ENCODE assay signal across 7 cellular contexts in genomic region chr5:95813035-95813434, GRCh38. TPM values are rescaled to one million over a fixed set of nuclear protein-coding genes. Genes with fewer than 3 reads are reported as not detected.
DNase-seq lines count a peak whose midpoint lies in the region; ATAC-seq, FAIRE-seq and TF ChIP-seq lines count a peak whose summit lies in the region.
"Not testable (repeated sequence)": the region's sequence is repeated elsewhere in the genome, so short reads cannot be mapped to it uniquely, and the experiment has no call there.

No MANE protein-coding gene starts in this region.

- peaks cover 38% of the 10 kb centered on the region for H3K36me3 ChIP-seq in CD4-positive, CD25-positive, alpha-beta regulatory T cell (ENCODE audit: control insufficient read depth, insufficient read depth, low read length)
- H3K36me3 ChIP-seq in endodermal cell (ENCODE audit: control insufficient read depth, insufficient read depth, low read length) (peaks cover 44% of the 10 kb centered on the region), HepG2 (replicated peaks in 1 of 2; ENCODE audit: control insufficient read depth in 1 of 2, insufficient read depth in 2 of 2, low read length in 2 of 2) (peaks cover 16 to 43% of the 10 kb centered on the region in 2 experiments), gastrocnemius medialis (peaks cover 0 to 45% of the 10 kb centered on the region in 2 donors)
- H3K36me3 ChIP-seq in naive thymus-derived CD4-positive, alpha-beta T cell (ENCODE audit: control insufficient read depth in 2 of 3, insufficient read depth in 3 of 3, low read length in 3 of 3), result peaks cover 0 to 39% (median 11%) of the 10 kb centered on the region in 3 experiments

- not testable (repeated sequence) for TF ChIP-seq POLR2A in HepG2 (IDR thresholded peaks at IDR 0.05; ENCODE audit: insufficient read depth in 1 of 2, low read depth in 2 of 2, low read length in 2 of 2); gastrocnemius medialis (IDR thresholded peaks at IDR 0.05)

- not testable (repeated sequence) for H3K27me3 Mint-ChIP-seq in CD4-positive, CD25-positive, alpha-beta regulatory T cell; activated T-helper 17 cell treated with anti-CD3 and anti-CD28 coated beads, Interleukin-2, amount 50 U/mL, for 72 hours; endodermal cell (ENCODE audit: insufficient read depth); naive thymus-derived CD4-positive, alpha-beta T cell

- H3K27ac ChIP-seq in CD4-positive, CD25-positive, alpha-beta regulatory T cell (ENCODE audit: insufficient read depth, low read length, poor library complexity, severe bottlenecking); endodermal cell (ENCODE audit: low read depth, low read length); HepG2 (ENCODE audit: extremely low read length, insufficient read depth, low read length); naive thymus-derived CD4-positive, alpha-beta T cell (ENCODE audit: low read depth, low read length): not testable (repeated sequence)
- peak overlapping the region; percentile 87 to 92 (median 91) for H3K27ac ChIP-seq in gastrocnemius medialis

- H3K4me3 ChIP-seq in CD4-positive, CD25-positive, alpha-beta regulatory T cell (ENCODE audit: low read depth, low read length), result peak overlapping the region; percentile 52
- not testable (repeated sequence) for H3K4me3 ChIP-seq in endodermal cell (ENCODE audit: low read length); HepG2 (replicated peaks in 1 of 3; ENCODE audit: insufficient read depth in 1 of 3, low read depth in 2 of 3, low read length in 3 of 3); naive thymus-derived CD4-positive, alpha-beta T cell (ENCODE audit: low read length); gastrocnemius medialis

- peaks cover 83% of the 10 kb centered on the region for H3K4me1 ChIP-seq in CD4-positive, CD25-positive, alpha-beta regulatory T cell (ENCODE audit: control insufficient read depth, insufficient read depth, low read length, poor library complexity, severe bottlenecking)
- peaks cover 15% of the 10 kb centered on the region for H3K4me1 ChIP-seq in endodermal cell (ENCODE audit: control insufficient read depth, insufficient read depth, low read length)
- peaks cover 62% of the 10 kb centered on the region for H3K4me1 ChIP-seq in HepG2 (ENCODE audit: insufficient read depth, low read length)
- H3K4me1 ChIP-seq in naive thymus-derived CD4-positive, alpha-beta T cell (ENCODE audit: control insufficient read depth in 2 of 2, insufficient read depth in 2 of 2, low read length in 2 of 2), result peaks cover 51 to 79% of the 10 kb centered on the region in 2 donors
- peaks cover 65 to 87% of the 10 kb centered on the region in 2 donors for H3K4me1 ChIP-seq in gastrocnemius medialis

- TF ChIP-seq EP300 in HepG2 (IDR thresholded peaks at IDR 0.05; ENCODE audit: low read depth in 2 of 2, low read length in 2 of 2); HepG2 (CRISPR knock-in tag; IDR thresholded peaks at IDR 0.05; ENCODE audit: borderline replicate concordance): not testable (repeated sequence)

- peak overlapping the region in 3 of 4 donors; percentile 10 to 82 (median 21) for H3K4me3 Mint-ChIP-seq in CD4-positive, CD25-positive, alpha-beta regulatory T cell
- H3K4me3 Mint-ChIP-seq in activated T-helper 17 cell treated with anti-CD3 and anti-CD28 coated beads, Interleukin-2, amount 50 U/mL, for 72 hours; endodermal cell: not testable (repeated sequence)
- peak overlapping the region in 2 of 10 donors; percentile 19 to 77 for H3K4me3 Mint-ChIP-seq in naive thymus-derived CD4-positive, alpha-beta T cell

- not testable (repeated sequence) for H3K27me3 ChIP-seq in CD4-positive, CD25-positive, alpha-beta regulatory T cell (ENCODE audit: control insufficient read depth, insufficient read depth, low read length); endodermal cell (ENCODE audit: control insufficient read depth, insufficient read depth, low read length, poor library complexity, severe bottlenecking); HepG2 (ENCODE audit: control insufficient read depth in 1 of 2, insufficient read depth in 2 of 2, low read length in 2 of 2); naive thymus-derived CD4-positive, alpha-beta T cell (ENCODE audit: control insufficient read depth in 2 of 2, insufficient read depth in 2 of 2, low read length in 2 of 2); gastrocnemius medialis

- CTCF ChIA-PET in HepG2 (lab: Yijun Ruan, JAX; ENCODE audit: low intra/inter-chr PET ratio, low total read pairs), result not testable (repeated sequence)
- CTCF ChIA-PET in naive thymus-derived CD4-positive, alpha-beta T cell (lab: Charles Lee), result interaction anchor here (1.5 to 1.6 kb wide), 2 partner anchors 10 to 32 kb away, joined by 6 to 7 read pairs; partner anchors contain the start of gene GLRX

- H3K9me3 Mint-ChIP-seq in CD4-positive, CD25-positive, alpha-beta regulatory T cell; activated T-helper 17 cell treated with anti-CD3 and anti-CD28 coated beads, Interleukin-2, amount 50 U/mL, for 72 hours; endodermal cell; naive thymus-derived CD4-positive, alpha-beta T cell: not testable (repeated sequence)

- BruUV-seq in HepG2 (replicated peaks; lab: Mats Ljungman, UMichigan), result not testable (repeated sequence)

- WGBS in endodermal cell (ENCODE audit: insufficient coverage in 1 of 2, insufficient read length in 1 of 2), 2 experiments, result 94 to 96% methylated on average over 7 to 8 of the region's 8 CpGs
- 94% methylated on average over 8 of the region's 8 CpGs for whole genome bisulfite sequencing in HepG2 (ENCODE audit: low lambda C conversion rate)

- H4K20me1 ChIP-seq in HepG2 (ENCODE audit: insufficient read depth, low read length), result not testable (repeated sequence)

- not testable (repeated sequence) for TF ChIP-seq RAD21 in HepG2 (CRISPR knock-in tag; IDR thresholded peaks at IDR 0.05)

- H3K4me1 Mint-ChIP-seq in CD4-positive, CD25-positive, alpha-beta regulatory T cell, result peaks cover 41 to 100% (median 86%) of the 10 kb centered on the region in 4 donors
- H3K4me1 Mint-ChIP-seq in activated T-helper 17 cell treated with anti-CD3 and anti-CD28 coated beads, Interleukin-2, amount 50 U/mL, for 72 hours, result peaks cover 61% of the 10 kb centered on the region
- peaks cover 41% of the 10 kb centered on the region for H3K4me1 Mint-ChIP-seq in endodermal cell
- H3K4me1 Mint-ChIP-seq in naive thymus-derived CD4-positive, alpha-beta T cell, result peaks cover 83 to 100% (median 97%) of the 10 kb centered on the region in 7 donors

- H3K36me3 Mint-ChIP-seq in CD4-positive, CD25-positive, alpha-beta regulatory T cell, result peaks cover 44% of the 10 kb centered on the region
- peaks cover 52% of the 10 kb centered on the region for H3K36me3 Mint-ChIP-seq in activated T-helper 17 cell treated with anti-CD3 and anti-CD28 coated beads, Interleukin-2, amount 50 U/mL, for 72 hours (ENCODE audit: low read depth)
- H3K36me3 Mint-ChIP-seq in endodermal cell (ENCODE audit: low read depth), result peaks cover 18% of the 10 kb centered on the region
- H3K36me3 Mint-ChIP-seq in naive thymus-derived CD4-positive, alpha-beta T cell, result peaks cover 21 to 39% (median 35%) of the 10 kb centered on the region in 5 donors

- H3K9me3 ChIP-seq in CD4-positive, CD25-positive, alpha-beta regulatory T cell (ENCODE audit: control insufficient read depth in 2 of 2, low read length in 2 of 2); endodermal cell (ENCODE audit: control insufficient read depth, low read length); HepG2 (ENCODE audit: low read length); naive thymus-derived CD4-positive, alpha-beta T cell (ENCODE audit: control insufficient read depth in 2 of 3, low read length in 3 of 3); gastrocnemius medialis: not testable (repeated sequence)

- H3K79me2 ChIP-seq in HepG2 (ENCODE audit: insufficient read depth, low read length), result not testable (repeated sequence)

- not testable (repeated sequence) for DNase-seq in CD4-positive, CD25-positive, alpha-beta regulatory T cell; HepG2 (ENCODE audit: low spot score); naive thymus-derived CD4-positive, alpha-beta T cell; gastrocnemius medialis
- peak; percentile 5 for DNase-seq in NCI-H748 (lab: John Stamatoyannopoulos, UW; ENCODE audit: unreplicated experiment)
- peak; percentile 5 for DNase-seq in endodermal cell

- FAIRE-seq in HepG2 (lab: Jason Lieb, UNC), result not testable (repeated sequence)

- not testable (repeated sequence) for TF ChIP-seq CTCF in endodermal cell (conservative IDR thresholded peaks at IDR 0.05); HepG2 (CRISPR knock-in tag; IDR thresholded peaks at IDR 0.05); gastrocnemius medialis (IDR thresholded peaks at IDR 0.05 in 4 of 5, conservative IDR thresholded peaks at IDR 0.05 in 1 of 5)

- not testable (repeated sequence) for H2AFZ ChIP-seq in HepG2 (ENCODE audit: low read length)

- intact Hi-C loops in HepG2 (cut with micrococcal nuclease; ENCODE audit: unreplicated experiment), result loop anchor here (5.0 kb wide), 1 partner anchor 34 kb away; no protein-coding TSS in a partner anchor
- intact Hi-C loops in naive thymus-derived CD4-positive, alpha-beta T cell (cut with micrococcal nuclease); gastrocnemius medialis (cut with DNase I; ENCODE audit: low total_unique reads): not testable (repeated sequence)

- peak overlapping the region in 2 of 3 donors; percentile 3 to 95 for H3K27ac Mint-ChIP-seq in CD4-positive, CD25-positive, alpha-beta regulatory T cell
- H3K27ac Mint-ChIP-seq in activated T-helper 17 cell treated with anti-CD3 and anti-CD28 coated beads, Interleukin-2, amount 50 U/mL, for 72 hours, result peak overlapping the region; percentile 93
- not testable (repeated sequence) for H3K27ac Mint-ChIP-seq in endodermal cell
- peak overlapping the region in 6 of 9 donors; percentile 42 to 98 (median 92) for H3K27ac Mint-ChIP-seq in naive thymus-derived CD4-positive, alpha-beta T cell

- not testable (repeated sequence) for ATAC-seq in CD4-positive, CD25-positive, alpha-beta regulatory T cell (ENCODE audit: low read depth in 2 of 2); activated T-helper 17 cell treated with anti-CD3 and anti-CD28 coated beads, Interleukin-2, amount 50 U/mL, for 72 hours (replicated peaks); HepG2; naive thymus-derived CD4-positive, alpha-beta T cell; gastrocnemius medialis

- H3K9ac ChIP-seq in endodermal cell (ENCODE audit: extremely low read depth, low read length, poor library complexity, severe bottlenecking); HepG2 (ENCODE audit: insufficient read depth, low read depth, low read length): not testable (repeated sequence)

- POLR2A ChIA-PET in HepG2 (lab: Yijun Ruan, JAX), result interaction anchor here (0.8 to 10.9 kb wide), 3 partner anchors 10 to 22 kb away, joined by 3 to 98 read pairs (median 3); partner anchors contain the start of gene GLRX
- POLR2A ChIA-PET in naive thymus-derived CD4-positive, alpha-beta T cell (lab: Charles Lee), result interaction anchor here (0.5 to 2.0 kb wide), 4 partner anchors 9 to 22 kb away, joined by 3 to 22 read pairs (median 5); partner anchors contain the start of gene GLRX

- in situ Hi-C loops in HepG2 (cut with HindIII; ENCODE audit: extremely low pct_ligation_motif_present, low pct_unique_long_range_greater_than_20kb); gastrocnemius medialis (cut with MboI; ENCODE audit: low sequenced_read_pairs in 4 of 4): not testable (repeated sequence)

- not testable (repeated sequence) for H3K4me2 ChIP-seq in HepG2 (ENCODE audit: low read depth, low read length)

RNA-seq across cellular contexts. Expression of gene GLRX, which starts 9.5 kb away (rescaled TPM):
- total RNA-seq in CD4-positive, CD25-positive, alpha-beta regulatory T cell, result 82.9 TPM
- polyA plus RNA-seq in CD4-positive, CD25-positive, alpha-beta regulatory T cell, result 100 to 1,000 TPM; 319 to 399 (median 348) TPM
- total RNA-seq in activated T-helper 17 cell treated with anti-CD3 and anti-CD28 coated beads, Interleukin-2, amount 50 U/mL, for 72 hours, result 10 to 100 TPM; 45.1 to 62.3 TPM
- total RNA-seq in endodermal cell (10 to 100 TPM; 18.9 to 26.3 TPM), HepG2 (2016; rRNA removed; fragmentation: Illumina TruSeq; extraction: Trizol) (63.8 and 71.9 TPM in 2 replicates), gastrocnemius medialis (1,000 to 10,000 TPM; 1,042 to 2,721 (median 1,859) TPM)
- 33.6 TPM for polyA plus RNA-seq in endodermal cell (2013, experiment 1 of 2)
- polyA plus RNA-seq in endodermal cell (2013, experiment 2 of 2), result 34.9 TPM
- total RNA-seq in HepG2 (2016; cell fraction: cytosol; rRNA removed; fragmentation: Illumina TruSeq; extraction: Trizol; ENCODE audit: low read depth), result 27.6 and 30.6 TPM in 2 replicates
- total RNA-seq in HepG2 (2016; cell fraction: insoluble cytoplasmic fraction; rRNA removed; fragmentation: Illumina TruSeq; extraction: Trizol), result 64.8 and 79.1 TPM in 2 replicates
- 27.3 and 28.0 TPM in 2 replicates for total RNA-seq in HepG2 (2016; cell fraction: membrane; rRNA removed; fragmentation: Illumina TruSeq; extraction: Trizol)
- total RNA-seq in HepG2 (2016; cell fraction: nucleus; rRNA removed; fragmentation: Illumina TruSeq; extraction: Trizol), result 27.2 and 28.1 TPM in 2 replicates
- polyA plus RNA-seq in HepG2 (2011; rRNA removed), result 499 and 615 TPM in 2 replicates
- polyA plus RNA-seq in HepG2 (2011; cell fraction: cytosol; rRNA removed), result 393 and 503 TPM in 2 replicates
- polyA plus RNA-seq in HepG2 (2011; cell fraction: nucleus; rRNA removed), result 87.8 and 90.3 TPM in 2 replicates
- 244 and 269 TPM in 2 replicates for polyA plus RNA-seq in HepG2 (2012)
- 25.5 and 30.2 TPM in 2 replicates for polyA plus RNA-seq in HepG2 (2016; cell fraction: cytosol; fragmentation: Illumina TruSeq; extraction: Trizol; ENCODE audit: low read depth)
- polyA plus RNA-seq in HepG2 (2016; cell fraction: insoluble cytoplasmic fraction; fragmentation: Illumina TruSeq; extraction: Trizol; ENCODE audit: low read depth), result 107 and 117 TPM in 2 replicates
- 23.9 and 28.1 TPM in 2 replicates for polyA plus RNA-seq in HepG2 (2016; cell fraction: membrane; fragmentation: Illumina TruSeq; extraction: Trizol; ENCODE audit: low read depth)
- 59.6 and 62.5 TPM in 2 replicates for polyA plus RNA-seq in HepG2 (2016; cell fraction: nucleus; fragmentation: Illumina TruSeq; extraction: Trizol; ENCODE audit: insufficient read depth, low read depth)
- polyA minus RNA-seq in HepG2 (2011; rRNA and poly(A)+ RNA removed; ENCODE audit: low replicate concordance), result 44.3 and 186 TPM in 2 replicates
- polyA minus RNA-seq in HepG2 (2011; cell fraction: cytosol; rRNA and poly(A)+ RNA removed), result 49.7 and 65.5 TPM in 2 replicates
- 62.3 and 93.9 TPM in 2 replicates for polyA minus RNA-seq in HepG2 (2011; cell fraction: nucleus; rRNA and poly(A)+ RNA removed)
- total RNA-seq in naive thymus-derived CD4-positive, alpha-beta T cell, result 10 to 100 TPM; 26.3 to 89.5 (median 55.6) TPM
- 100 to 1,000 TPM; 187 to 205 TPM for polyA plus RNA-seq in naive thymus-derived CD4-positive, alpha-beta T cell

Comparison
In these comparisons a context has a peak if more than half of its experiments do, and no peak if none do; other contexts are left out.
1. RNA of gene GLRX, which starts 9.5 kb away (total RNA-seq): 1,042 to 2,721 TPM in gastrocnemius medialis; 82.9 TPM in CD4-positive, CD25-positive, alpha-beta regulatory T cell (single experiment), 27.2 to 79.1 TPM in HepG2, 45.1 to 62.3 TPM in activated T-helper 17 cell treated with anti-CD3 and anti-CD28 coated beads, Interleukin-2, amount 50 U/mL, for 72 hours, 26.3 to 89.5 TPM in naive thymus-derived CD4-positive, alpha-beta T cell and 18.9 to 26.3 TPM in endodermal cell; every median in the first group is over 10 times any median in the second.